ENCODE assay signal across 24 cellular contexts in the genomic region with DNA sequence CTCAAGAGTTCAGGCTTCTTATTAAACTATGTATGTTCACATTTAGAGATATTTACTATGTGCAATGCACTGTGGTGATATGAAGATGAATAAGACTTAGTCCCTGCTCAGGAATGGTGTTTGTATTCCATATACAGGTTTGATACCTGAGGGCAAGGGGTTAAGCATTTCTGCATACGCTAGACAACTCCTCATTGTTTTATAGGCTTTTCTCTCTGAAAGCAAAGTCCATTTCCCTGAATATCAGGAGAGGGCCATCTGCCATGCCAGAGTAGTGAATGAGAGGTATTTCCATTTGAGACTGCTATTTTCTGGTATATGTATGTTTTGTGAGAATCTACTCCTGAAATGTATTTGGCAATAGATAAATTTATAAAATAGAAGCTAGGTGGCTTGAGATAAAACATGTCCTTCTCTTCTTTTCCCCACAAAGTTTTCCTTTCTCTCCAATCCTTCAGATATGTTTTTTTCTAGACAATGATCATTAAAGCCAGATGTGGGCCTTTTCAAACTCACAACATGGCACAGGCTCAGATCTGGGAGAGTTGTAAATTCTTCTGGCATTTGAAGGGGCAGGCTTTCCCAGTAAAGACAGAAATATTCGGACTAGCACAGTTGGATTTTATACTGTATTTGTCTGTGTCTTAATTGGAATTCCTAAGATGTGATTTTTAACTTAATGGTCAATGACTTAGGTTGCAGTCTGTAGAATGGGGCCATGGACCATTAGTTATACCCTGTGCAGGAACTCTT.
A peak's percentile ranks its signal among the peaks of the same experiment; 100 is the strongest.
DNase-seq lines count a peak whose midpoint lies in the region; TF ChIP-seq lines count a peak whose summit lies in the region.
"Had no signal": no experiment of that assay in that cellular context is flagged by ENCODE, and none has a peak within 500 bp of the region (broad histone marks: within the 10 kb centered on the region; RNA-seq: fewer than 3 reads in every experiment).

No MANE protein-coding gene starts in this region.

- H3K4me3 ChIP-seq in BJ (ENCODE audit: low read depth, low read length) (no peak overlapping the region), fibroblast of the aortic adventitia (ENCODE audit: low read depth, low read length) (no peak overlapping the region), osteoblast (ENCODE audit: insufficient read depth, low read length) (no peak overlapping the region), sigmoid colon (no peak overlapping the region)
- H3K4me3 ChIP-seq: BLaER1, GM12878, heart left ventricle had no signal

- H4K20me1 ChIP-seq in osteoblast (ENCODE audit: insufficient read depth, low read length) = no peaks in the 10 kb centered on the region
- H4K20me1 ChIP-seq: BLaER1 had no signal

- H3K4me1 ChIP-seq in osteoblast (ENCODE audit: insufficient read depth, low read length) (peaks cover 27% of the 10 kb centered on the region), sigmoid colon (peaks cover 0 to 31% (median 23%) of the 10 kb centered on the region in 4 donors)

- WGBS in sigmoid colon, 2 donors = 17 to 55% methylated on average over 2 of the region's 2 CpGs

- H3K27ac ChIP-seq in osteoblast (ENCODE audit: low read depth, low read length) (no peak overlapping the region), sigmoid colon (no peak overlapping the region)
- H3K27ac ChIP-seq: BLaER1, heart left ventricle, KMS-11, WERI-Rb-1 had no signal

- TF ChIP-seq CTCF in BJ (IDR thresholded peaks at IDR 0.05; ENCODE audit: insufficient read depth, low read depth, low read length) = no peak
- TF ChIP-seq CTCF in fibroblast of the aortic adventitia (IDR thresholded peaks at IDR 0.05; ENCODE audit: insufficient read depth, low read length) = no peak
- TF ChIP-seq CTCF in osteoblast (IDR thresholded peaks at IDR 0.05; ENCODE audit: extremely low read depth, low read depth, low read length) = no peak
- no peak for TF ChIP-seq CTCF in sigmoid colon (IDR thresholded peaks at IDR 0.05)

- POLR2A ChIA-PET in BJ (lab: Charles Lee) = no interaction called here

- intact Hi-C loops in sigmoid colon (cut with DNase I) = no loop called here

- no peaks in the 10 kb centered on the region for H3K79me2 ChIP-seq in osteoblast (ENCODE audit: insufficient read depth, low read length)

- no peak for TF ChIP-seq POLR2A in sigmoid colon (IDR thresholded peaks at IDR 0.05)

- H3K27me3 ChIP-seq in BJ (ENCODE audit: control insufficient read depth, insufficient read depth, low read length) = no peaks in the 10 kb centered on the region
- H3K27me3 ChIP-seq in osteoblast (ENCODE audit: insufficient read depth, low read length) = no peaks in the 10 kb centered on the region
- no peaks in the 10 kb centered on the region for H3K27me3 ChIP-seq in sigmoid colon
- H3K27me3 ChIP-seq: BLaER1, heart left ventricle had no signal

- no peaks in the 10 kb centered on the region for H3K9me3 ChIP-seq in osteoblast (ENCODE audit: low read depth, low read length)
- H3K9me3 ChIP-seq in sigmoid colon = no peaks in the 10 kb centered on the region
- H3K9me3 ChIP-seq: BLaER1, heart left ventricle had no signal

- no peak for TF ChIP-seq EP300 in sigmoid colon (IDR thresholded peaks at IDR 0.05)

- CTCF ChIA-PET in BJ (lab: Yijun Ruan, JAX) = interaction anchor here (1.2 to 2.7 kb wide), 3 partner anchors 9 to 344 kb away, joined by 3 to 16 read pairs (median 6); no protein-coding TSS in a partner anchor

- DNase-seq in BJ (ENCODE audit: low read depth) (peak; percentile 63), NCI-H69 (lab: John Stamatoyannopoulos, UW) (peak; percentile 15), fibroblast of the aortic adventitia (ENCODE audit: low read depth) (peak; percentile 85), osteoblast (ENCODE audit: insufficient read length, low spot score, missing footprints) (peak; percentile 76), sigmoid colon (no peak), AML-193 (lab: John Stamatoyannopoulos, UW) (no peak), SKM-1 (lab: John Stamatoyannopoulos, UW; ENCODE audit: unreplicated experiment) (no peak)
- DNase-seq: activated CD4-positive, alpha-beta T cell treated with anti-CD3 and anti-CD28 coated beads, Interleukin-2, amount 10 ng/mL, durations not matched to agents 24 days and 14 days; aorta; H7; heart left ventricle; naive B cell; NCI-H146; NCI-H2171 treated with DMSO at 0.1 percent for 48 hours; NCI-H526 treated with DMSO at 0.1 percent for 48 hours; occipital lobe; RPMI8226; stimulated activated CD4-positive, alpha-beta T cell treated with anti-CD3 and anti-CD28 coated beads, Interleukin-4, amount 100 ng/mL, for 24 hours; stimulated activated naive CD4-positive, alpha-beta T cell; T-helper 9 cell; WERI-Rb-1 had no signal

- no peaks in the 10 kb centered on the region for H3K36me3 ChIP-seq in BJ (ENCODE audit: control insufficient read depth, insufficient read depth, low read length)
- no peaks in the 10 kb centered on the region for H3K36me3 ChIP-seq in osteoblast (ENCODE audit: insufficient read depth, low read length)
- H3K36me3 ChIP-seq in sigmoid colon = no peaks in the 10 kb centered on the region
- H3K36me3 ChIP-seq: BLaER1, heart left ventricle, WERI-Rb-1 had no signal

- H2AFZ ChIP-seq in osteoblast (ENCODE audit: low read length) = no peak overlapping the region

- H3K4me2 ChIP-seq in osteoblast (ENCODE audit: insufficient read depth, low read length) = no peak overlapping the region
- H3K4me2 ChIP-seq: BLaER1, KMS-11 had no signal

Comparison
In these comparisons a context has a peak if more than half of its experiments do, and no peak if none do; other contexts are left out.
1. DNase-seq: peak in BJ (single experiment), NCI-H69 (single experiment), fibroblast of the aortic adventitia (single experiment) and osteoblast (single experiment); none in sigmoid colon (single experiment), AML-193 (0 of 2) and SKM-1 (single experiment).